8 cellular contexts compared by ENCODE assay signal in genomic region chr2:57906152-57906732, GRCh38.
DNase-seq lines count a peak whose midpoint lies in the region; ATAC-seq and TF ChIP-seq lines count a peak whose summit lies in the region.

No MANE protein-coding gene starts in this region.

- no peaks in the 10 kb centered on the region for H3K4me1 ChIP-seq in HEK293 (ENCODE audit: control insufficient read depth, insufficient read depth, low read length)

- TF ChIP-seq CTCF in GM10266 (IDR thresholded peaks at IDR 0.05; ENCODE audit: control insufficient read depth, insufficient read depth, low read depth, missing control alignments) (peak; percentile 80), HEK293 (tag by site-specific recombination; IDR thresholded peaks at IDR 0.05) (no peak; the same call in 1 of the 2 replicates)

- ATAC-seq in SK-N-SH treated with all-trans-retinoic acid at 6 μM for 48 hours = peak; percentile 100

- CTCF ChIA-PET in HEK293 (lab: Yijun Ruan, JAX) = interaction anchor here (0.5 to 1.4 kb wide), 16 partner anchors 8 to 1790 kb away, joined by 3 to 7 read pairs (median 4); no protein-coding TSS in a partner anchor

- no peaks in the 10 kb centered on the region for H3K36me3 ChIP-seq in HEK293 (ENCODE audit: control insufficient read depth in 2 of 2, insufficient read depth in 1 of 2, low read length in 2 of 2)

- no peak overlapping the region for H3K27ac ChIP-seq in HEK293 (ENCODE audit: extremely low read depth, low read depth, low read length)

- DNase-seq in 8988T (peak; percentile 44), GM10266 (ENCODE audit: extremely low spot score) (peak; percentile 35), LoVo (ENCODE audit: low spot score) (peak; percentile 61), fibroblast of peridontal ligament (ENCODE audit: extremely low read depth) (peak; percentile 84), non-pigmented ciliary epithelial cell (ENCODE audit: low read depth) (peak; percentile 30), activated gamma-delta T cell (lab: John Stamatoyannopoulos, UW) (no peak)

- no peaks in the 10 kb centered on the region for H3K9me3 ChIP-seq in HEK293 (ENCODE audit: control insufficient read depth, insufficient read depth, low read depth, low read length)

- POLR2A ChIA-PET in HEK293 (lab: Yijun Ruan, JAX) = no interaction called here

- H3K4me3 ChIP-seq in HEK293 (ENCODE audit: low read depth, low read length) = no peak overlapping the region

TF ChIP-seq in HEK293, 187 proteins besides CTCF, POLR2A, EP300 and RAD21 (continues in another document):
- TF ChIP-seq ZXDB (tag by site-specific recombination; IDR thresholded peaks at IDR 0.05) (no peak), ZFP37 (tag by site-specific recombination; IDR thresholded peaks at IDR 0.05) (no peak), ZNF654 (tag by site-specific recombination; IDR thresholded peaks at IDR 0.05; ENCODE audit: low read depth) (peak; percentile 80), ZNF701 (tag by site-specific recombination; IDR thresholded peaks at IDR 0.05) (no peak), ZNF366 (tag by site-specific recombination; conservative IDR thresholded peaks at IDR 0.05) (no peak), KLF1 (tag by site-specific recombination; IDR thresholded peaks at IDR 0.05) (no peak)
- TF ChIP-seq, protein P1, sequence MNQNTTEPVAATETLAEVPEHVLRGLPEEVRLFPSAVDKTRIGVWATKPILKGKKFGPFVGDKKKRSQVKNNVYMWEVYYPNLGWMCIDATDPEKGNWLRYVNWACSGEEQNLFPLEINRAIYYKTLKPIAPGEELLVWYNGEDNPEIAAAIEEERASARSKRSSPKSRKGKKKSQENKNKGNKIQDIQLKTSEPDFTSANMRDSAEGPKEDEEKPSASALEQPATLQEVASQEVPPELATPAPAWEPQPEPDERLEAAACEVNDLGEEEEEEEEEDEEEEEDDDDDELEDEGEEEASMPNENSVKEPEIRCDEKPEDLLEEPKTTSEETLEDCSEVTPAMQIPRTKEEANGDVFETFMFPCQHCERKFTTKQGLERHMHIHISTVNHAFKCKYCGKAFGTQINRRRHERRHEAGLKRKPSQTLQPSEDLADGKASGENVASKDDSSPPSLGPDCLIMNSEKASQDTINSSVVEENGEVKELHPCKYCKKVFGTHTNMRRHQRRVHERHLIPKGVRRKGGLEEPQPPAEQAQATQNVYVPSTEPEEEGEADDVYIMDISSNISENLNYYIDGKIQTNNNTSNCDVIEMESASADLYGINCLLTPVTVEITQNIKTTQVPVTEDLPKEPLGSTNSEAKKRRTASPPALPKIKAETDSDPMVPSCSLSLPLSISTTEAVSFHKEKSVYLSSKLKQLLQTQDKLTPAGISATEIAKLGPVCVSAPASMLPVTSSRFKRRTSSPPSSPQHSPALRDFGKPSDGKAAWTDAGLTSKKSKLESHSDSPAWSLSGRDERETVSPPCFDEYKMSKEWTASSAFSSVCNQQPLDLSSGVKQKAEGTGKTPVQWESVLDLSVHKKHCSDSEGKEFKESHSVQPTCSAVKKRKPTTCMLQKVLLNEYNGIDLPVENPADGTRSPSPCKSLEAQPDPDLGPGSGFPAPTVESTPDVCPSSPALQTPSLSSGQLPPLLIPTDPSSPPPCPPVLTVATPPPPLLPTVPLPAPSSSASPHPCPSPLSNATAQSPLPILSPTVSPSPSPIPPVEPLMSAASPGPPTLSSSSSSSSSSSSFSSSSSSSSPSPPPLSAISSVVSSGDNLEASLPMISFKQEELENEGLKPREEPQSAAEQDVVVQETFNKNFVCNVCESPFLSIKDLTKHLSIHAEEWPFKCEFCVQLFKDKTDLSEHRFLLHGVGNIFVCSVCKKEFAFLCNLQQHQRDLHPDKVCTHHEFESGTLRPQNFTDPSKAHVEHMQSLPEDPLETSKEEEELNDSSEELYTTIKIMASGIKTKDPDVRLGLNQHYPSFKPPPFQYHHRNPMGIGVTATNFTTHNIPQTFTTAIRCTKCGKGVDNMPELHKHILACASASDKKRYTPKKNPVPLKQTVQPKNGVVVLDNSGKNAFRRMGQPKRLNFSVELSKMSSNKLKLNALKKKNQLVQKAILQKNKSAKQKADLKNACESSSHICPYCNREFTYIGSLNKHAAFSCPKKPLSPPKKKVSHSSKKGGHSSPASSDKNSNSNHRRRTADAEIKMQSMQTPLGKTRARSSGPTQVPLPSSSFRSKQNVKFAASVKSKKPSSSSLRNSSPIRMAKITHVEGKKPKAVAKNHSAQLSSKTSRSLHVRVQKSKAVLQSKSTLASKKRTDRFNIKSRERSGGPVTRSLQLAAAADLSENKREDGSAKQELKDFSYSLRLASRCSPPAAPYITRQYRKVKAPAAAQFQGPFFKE (tag by site-specific recombination; IDR thresholded peaks at IDR 0.05; ENCODE audit: borderline replicate concordance) = no peak
- TF ChIP-seq, protein P2, sequence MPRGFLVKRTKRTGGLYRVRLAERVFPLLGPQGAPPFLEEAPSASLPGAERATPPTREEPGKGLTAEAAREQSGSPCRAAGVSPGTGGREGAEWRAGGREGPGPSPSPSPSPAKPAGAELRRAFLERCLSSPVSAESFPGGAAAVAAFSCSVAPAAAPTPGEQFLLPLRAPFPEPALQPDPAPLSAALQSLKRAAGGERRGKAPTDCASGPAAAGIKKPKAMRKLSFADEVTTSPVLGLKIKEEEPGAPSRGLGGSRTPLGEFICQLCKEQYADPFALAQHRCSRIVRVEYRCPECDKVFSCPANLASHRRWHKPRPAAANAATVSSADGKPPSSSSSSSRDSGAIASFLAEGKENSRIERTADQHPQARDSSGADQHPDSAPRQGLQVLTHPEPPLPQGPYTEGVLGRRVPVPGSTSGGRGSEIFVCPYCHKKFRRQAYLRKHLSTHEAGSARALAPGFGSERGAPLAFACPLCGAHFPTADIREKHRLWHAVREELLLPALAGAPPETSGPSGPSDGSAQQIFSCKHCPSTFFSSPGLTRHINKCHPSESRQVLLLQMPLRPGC (tag by site-specific recombination; IDR thresholded peaks at IDR 0.05) = peak; percentile 85

TF ChIP-seq in SK-N-SH treated with all-trans-retinoic acid at 6 μM for 48 hours, 23 proteins besides CTCF, POLR2A, EP300 and RAD21:
- no peak for TF ChIP-seq RARB (CRISPR knock-in tag; IDR thresholded peaks at IDR 0.05)
